Comparison of ENCODE assay signal across 8 cellular contexts in genomic region chr3:39383913-39384664, GRCh38. TPM values are rescaled to one million over a fixed set of nuclear protein-coding genes. Genes with fewer than 3 reads are reported as not detected.
DNase-seq lines count a peak whose midpoint lies in the region; ATAC-seq and TF ChIP-seq lines count a peak whose summit lies in the region.

No MANE protein-coding gene starts in this region.

- ATAC-seq in heart left ventricle: peak; percentile 91 to 98 (median 96)
- ATAC-seq in aorta (ENCODE audit: low FRiP score): peak; percentile 97

- peak overlapping the region; percentile 98 for H3K27ac Mint-ChIP-seq in activated naive CD8-positive, alpha-beta T cell

- peak; percentile 98 for DNase-seq in GM06990 (ENCODE audit: extremely low read depth, insufficient read length)
- DNase-seq in HFF-Myc (ENCODE audit: extremely low read depth, low read depth): peak; percentile 61
- peak; percentile 95 to 98 (median 97) for DNase-seq in heart left ventricle
- peak; percentile 78 for DNase-seq in pulmonary artery endothelial cell (ENCODE audit: low read depth, low spot score)
- peak; percentile 98 for DNase-seq in aorta
- DNase-seq in NCI-H82 (lab: John Stamatoyannopoulos, UW): no peak

- H3K9me3 Mint-ChIP-seq in activated naive CD8-positive, alpha-beta T cell (ENCODE audit: low read depth): no peaks in the 10 kb centered on the region

- H3K9me3 ChIP-seq in OCI-LY3 (ENCODE audit: insufficient read depth, low read length): no peaks in the 10 kb centered on the region
- H3K9me3 ChIP-seq in heart left ventricle: no peaks in the 10 kb centered on the region
- no peaks in the 10 kb centered on the region for H3K9me3 ChIP-seq in aorta (ENCODE audit: control insufficient read depth, low read length)

- peaks cover 59% of the 10 kb centered on the region for H3K79me2 ChIP-seq in OCI-LY3 (ENCODE audit: low read length)

- H3K4me1 ChIP-seq in OCI-LY3 (ENCODE audit: low read length) (peaks cover 32% of the 10 kb centered on the region), heart left ventricle (peaks cover 0 to 50% (median 21%) of the 10 kb centered on the region in 12 donors), aorta (ENCODE audit: control insufficient read depth in 1 of 2, insufficient read depth in 2 of 2, low read length in 2 of 2) (peaks cover 0 to 3% of the 10 kb centered on the region in 2 donors)

- intact Hi-C loops in heart left ventricle (cut with DNase I) (loop anchor here in 4 of 10 donors (2.0 to 10.0 kb wide), 4 partner anchors 23 to 279 kb away; partner anchors contain the start of genes GORASP1 (in 2 of the 4), TTC21A (in 2 of the 4) and RPSA (in 1 of the 4)), aorta (cut with DNase I) (loop anchor here (2.0 to 10.0 kb wide), 4 partner anchors 23 to 279 kb away; partner anchors contain the start of genes GORASP1 (in 2 of the 2), TTC21A (in 2 of the 2) and RPSA (in 1 of the 2))

- TF ChIP-seq CTCF in GM06990 (IDR thresholded peaks at IDR 0.05; ENCODE audit: insufficient read depth, low read length, poor library complexity, severe bottlenecking) (no peak), HFF-Myc (IDR thresholded peaks at IDR 0.05; ENCODE audit: low read depth, low read length, missing control alignments) (no peak), OCI-LY3 (IDR thresholded peaks at IDR 0.05; ENCODE audit: low read depth, low read length) (no peak), heart left ventricle (IDR thresholded peaks at IDR 0.05) (peak in 9 of 12 donors; percentile 8 to 50 (median 20))

- peaks cover 43% of the 10 kb centered on the region for H4K20me1 ChIP-seq in OCI-LY3 (ENCODE audit: insufficient read depth, low read length)

- H3K4me1 Mint-ChIP-seq in activated naive CD8-positive, alpha-beta T cell (ENCODE audit: low read depth): peaks cover 55% of the 10 kb centered on the region

- H3K27ac ChIP-seq in OCI-LY3 (ENCODE audit: low read length) (peak overlapping the region; percentile 78), heart left ventricle (peak overlapping the region; percentile 51 to 97 (median 90)), aorta (ENCODE audit: low read depth in 1 of 2, low read length in 2 of 2) (peak overlapping the region; percentile 84 to 95)

- H3K36me3 Mint-ChIP-seq in activated naive CD8-positive, alpha-beta T cell: no peaks in the 10 kb centered on the region

- H3K36me3 ChIP-seq in GM06990 (ENCODE audit: control insufficient read depth, insufficient read depth, low read length) (no peaks in the 10 kb centered on the region), OCI-LY3 (replicated peaks; ENCODE audit: low read depth, low read length) (peaks cover 2% of the 10 kb centered on the region), heart left ventricle (peaks cover 0 to 1% (median 0%) of the 10 kb centered on the region in 9 donors), aorta (ENCODE audit: control insufficient read depth in 1 of 2, insufficient read depth in 2 of 2, low read length in 1 of 2) (no peaks in the 10 kb centered on the region)

- 1 to 4% (median 1%) methylated on average over 32 to 63 of the region's 63 CpGs for WGBS in heart left ventricle, 4 donors
- WGBS in aorta, 2 donors: 0 to 1% methylated on average over 58 to 63 of the region's 63 CpGs

- H3K27me3 ChIP-seq in GM06990 (replicated peaks; ENCODE audit: control insufficient read depth, insufficient read depth, low read length) (no peaks in the 10 kb centered on the region), OCI-LY3 (ENCODE audit: low read depth, low read length) (no peaks in the 10 kb centered on the region), heart left ventricle (no peaks in the 10 kb centered on the region), aorta (ENCODE audit: control insufficient read depth in 1 of 2, insufficient read depth in 2 of 2, low read length in 1 of 2) (no peaks in the 10 kb centered on the region)

- no peaks in the 10 kb centered on the region for H3K27me3 Mint-ChIP-seq in activated naive CD8-positive, alpha-beta T cell

- TF ChIP-seq POLR2A in heart left ventricle (IDR thresholded peaks at IDR 0.05): peak; percentile 85 to 94

- peak overlapping the region; percentile 97 for H3K4me3 Mint-ChIP-seq in activated naive CD8-positive, alpha-beta T cell

- H3K4me3 ChIP-seq in GM06990 (replicated peaks; ENCODE audit: low read depth, low read length) (peak overlapping the region; percentile 93), HFF-Myc (replicated peaks; ENCODE audit: low read depth, low read length) (peak overlapping the region; percentile 90), OCI-LY3 (ENCODE audit: low read length) (peak overlapping the region; percentile 88), heart left ventricle (peak overlapping the region; percentile 67 to 96 (median 80)), aorta (ENCODE audit: low read length in 2 of 2) (peak overlapping the region; percentile 42 to 85)

- peak overlapping the region; percentile 85 for H3K4me2 ChIP-seq in OCI-LY3 (ENCODE audit: low read length)

- peak overlapping the region; percentile 85 for H2AFZ ChIP-seq in OCI-LY3 (ENCODE audit: low read depth, low read length)

- peak overlapping the region; percentile 88 for H3K9ac ChIP-seq in OCI-LY3 (ENCODE audit: low read length)

RNA-seq across cellular contexts. Expression of gene SLC25A38, which starts 0.9 kb away (rescaled TPM):
- total RNA-seq in heart left ventricle (10 to 100 TPM; 13.6 to 30.6 (median 20.9) TPM), pulmonary artery endothelial cell (15.8 and 17.0 TPM in 2 replicates), aorta (10 to 100 TPM; 18.0 to 18.6 TPM)
- polyA plus RNA-seq in heart left ventricle (10 to 100 TPM; 14.0 to 34.8 TPM), aorta (10 to 100 TPM; 25.7 to 31.2 TPM)

RNA-seq across cellular contexts. Expression of gene RPSA, which starts 22.4 kb away (rescaled TPM):
- total RNA-seq in heart left ventricle (100 to 1,000 TPM; 308 to 700 (median 426) TPM), pulmonary artery endothelial cell (1,160 and 1,412 TPM in 2 replicates), aorta (100 to 1,000 TPM; 479 to 672 TPM)
- polyA plus RNA-seq in heart left ventricle (1,000 to 10,000 TPM in 1 of 2 donors, 100 to 1,000 TPM in 1; 619 to 1,279 TPM), aorta (1,000 to 10,000 TPM; 1,232 to 1,557 TPM)

RNA-seq across cellular contexts. Expression of gene CCR8, which starts 54.6 kb away (rescaled TPM):
- total RNA-seq in heart left ventricle: under 1 TPM in 1 of 9 donors, not detected in 8; 0.29 TPM
- not detected for polyA plus RNA-seq in heart left ventricle
- total RNA-seq in pulmonary artery endothelial cell: not detected in 2 replicates
- not detected for total RNA-seq in aorta
- polyA plus RNA-seq in aorta: not detected

Comparison
In these comparisons a context has a peak if more than half of its experiments do, and no peak if none do; other contexts are left out.
1. CTCF ChIP-seq: peak in heart left ventricle (9 of 12); none in GM06990 (single experiment), HFF-Myc (single experiment) and OCI-LY3 (single experiment).
2. Peak in every context shown above with its lines, with median percentiles within 50 percentile points of each other: H3K4me3 ChIP-seq and H3K27ac ChIP-seq.